Comparison of ENCODE assay signal across 24 cellular contexts in genomic region chr19:38786572-38787265, GRCh38. TPM values are rescaled to one million over a fixed set of nuclear protein-coding genes. Genes with fewer than 3 reads are reported as not detected.
A peak's percentile ranks its signal among the peaks of the same experiment; 100 is the strongest.
DNase-seq lines count a peak whose midpoint lies in the region; ATAC-seq, FAIRE-seq and TF ChIP-seq lines count a peak whose summit lies in the region.
"Had no signal": no experiment of that assay in that cellular context is flagged by ENCODE, and none has a peak within 500 bp of the region (broad histone marks: within the 10 kb centered on the region; RNA-seq: fewer than 3 reads in every experiment).

No MANE protein-coding gene starts in this region.

- no peak for ATAC-seq in GM23338
- ATAC-seq in K562 = no peak
- no peak for ATAC-seq in lower lobe of right lung
- ATAC-seq: effector memory CD8-positive, alpha-beta T cell; natural killer cell had no signal

- no peaks in the 10 kb centered on the region for H3K9me1 ChIP-seq in K562 (ENCODE audit: control insufficient read depth, insufficient read depth, low read length)

- FAIRE-seq in K562 (lab: Jason Lieb, UNC) = no peak
- FAIRE-seq: astrocyte, GM18507, small intestine had no signal

- in situ Hi-C loops in K562 (cut with MboI) = no loop called here

- no TSS peak for BruUV-seq in K562 (replicated peaks; lab: Mats Ljungman, UMichigan)

- no peak for TF ChIP-seq EP300 in K562 (IDR thresholded peaks at IDR 0.05; ENCODE audit: low read length)

- no peak overlapping the region for H3K27ac Mint-ChIP-seq in GM23338
- H3K27ac Mint-ChIP-seq in activated naive CD4-positive, alpha-beta T cell treated with anti-CD3 and anti-CD28 coated beads, Interleukin-2, amount 10 ng/mL, durations not matched to agents 7 days and 5 days = no peak overlapping the region
- H3K27ac Mint-ChIP-seq: activated CD4-positive, alpha-beta T cell treated with anti-CD3 and anti-CD28 coated beads, Interleukin-2, amount 10 ng/mL, durations not matched to agents 7 days and 5 days; natural killer cell had no signal

- WGBS in K562 (ENCODE audit: insufficient coverage, low coverage, missing lambda C conversion rate) = 40% methylated on average over 10 of the region's 11 CpGs

- H3K4me2 ChIP-seq in GM23338 = no peak overlapping the region
- no peak overlapping the region for H3K4me2 ChIP-seq in K562 (ENCODE audit: insufficient read depth, low read length)

- TF ChIP-seq RAD21 in K562 (CRISPR knock-in tag; conservative IDR thresholded peaks at IDR 0.05 in 1 of 2, IDR thresholded peaks at IDR 0.05 in 1 of 2) = no peak

- no peaks in the 10 kb centered on the region for H3K9me2 ChIP-seq in GM23338 (ENCODE audit: insufficient read depth)

- POLR2A ChIA-PET in K562 (lab: Yijun Ruan, JAX) = interaction anchor here (0.6 kb wide), 1 partner anchor 388 kb away, joined by 3 read pairs; no protein-coding TSS in a partner anchor

- H3K36me3 Mint-ChIP-seq in GM23338 (ENCODE audit: low read depth) = no peaks in the 10 kb centered on the region
- H3K36me3 Mint-ChIP-seq in activated naive CD4-positive, alpha-beta T cell treated with anti-CD3 and anti-CD28 coated beads, Interleukin-2, amount 10 ng/mL, durations not matched to agents 7 days and 5 days = no peaks in the 10 kb centered on the region
- H3K36me3 Mint-ChIP-seq: natural killer cell had no signal

- no peaks in the 10 kb centered on the region; the same call in 2 of the 3 replicates for H3K9me3 Mint-ChIP-seq in GM23338
- H3K9me3 Mint-ChIP-seq in activated naive CD4-positive, alpha-beta T cell treated with anti-CD3 and anti-CD28 coated beads, Interleukin-2, amount 10 ng/mL, durations not matched to agents 7 days and 5 days = no peaks in the 10 kb centered on the region
- H3K9me3 Mint-ChIP-seq: activated CD4-positive, alpha-beta T cell treated with anti-CD3 and anti-CD28 coated beads, Interleukin-2, amount 10 ng/mL, durations not matched to agents 7 days and 5 days; effector memory CD8-positive, alpha-beta T cell; natural killer cell had no signal

- intact Hi-C loops in K562 (cut with micrococcal nuclease) (no loop called here), lower lobe of right lung (cut with DNase I) (no loop called here)

- H3K4me1 Mint-ChIP-seq in GM23338 = no peaks in the 10 kb centered on the region; the same call in 2 of the 3 replicates
- H3K4me1 Mint-ChIP-seq in activated naive CD4-positive, alpha-beta T cell treated with anti-CD3 and anti-CD28 coated beads, Interleukin-2, amount 10 ng/mL, durations not matched to agents 7 days and 5 days = no peaks in the 10 kb centered on the region
- H3K4me1 Mint-ChIP-seq: natural killer cell had no signal

- peaks cover 6% of the 10 kb centered on the region for H3K27me3 Mint-ChIP-seq in GM23338 (ENCODE audit: insufficient read depth, low read depth, poor library complexity)
- H3K27me3 Mint-ChIP-seq in activated naive CD4-positive, alpha-beta T cell treated with anti-CD3 and anti-CD28 coated beads, Interleukin-2, amount 10 ng/mL, durations not matched to agents 7 days and 5 days = peaks cover 23% of the 10 kb centered on the region
- H3K27me3 Mint-ChIP-seq: effector memory CD8-positive, alpha-beta T cell had no signal

- no peak for TF ChIP-seq POLR2A in K562 (conservative IDR thresholded peaks at IDR 0.05)

- CTCF ChIA-PET in K562 (lab: Yijun Ruan, JAX; ENCODE audit: low intra/inter-chr PET ratio) = no interaction called here
- CTCF ChIA-PET in activated naive CD4-positive, alpha-beta T cell treated with anti-CD3 and anti-CD28 coated beads, Interleukin-2, amount 10 ng/mL, durations not matched to agents 7 days and 5 days (lab: Charles Lee) = no interaction called here

- H4K20me1 ChIP-seq in GM23338 (replicated peaks; ENCODE audit: insufficient read depth) = no peaks in the 10 kb centered on the region
- H4K20me1 ChIP-seq in K562 (replicated peaks; ENCODE audit: control insufficient read depth, insufficient read depth, low read length) = no peaks in the 10 kb centered on the region

- H3K9ac ChIP-seq in K562 (ENCODE audit: insufficient read depth in 1 of 2, low read depth in 2 of 2, low read length in 2 of 2) = no peak overlapping the region
- H3K9ac ChIP-seq: GM23248 had no signal

- TF ChIP-seq CTCF in GM23338 (conservative IDR thresholded peaks at IDR 0.05; ENCODE audit: low read depth in 2 of 2) (no peak), K562 (IDR thresholded peaks at IDR 0.05 in 2 of 3, conservative IDR thresholded peaks at IDR 0.05 in 1 of 3; ENCODE audit: insufficient read depth in 2 of 3, low read depth in 1 of 3, low read length in 3 of 3) (no peak), lower lobe of right lung (IDR thresholded peaks at IDR 0.05) (no peak)

- H3K27me3 ChIP-seq in GM23338 (ENCODE audit: insufficient read depth) = 0 out of 2 replicates have a peak, but pooled peaks cover 2% of the 10 kb centered on the region
- no peaks in the 10 kb centered on the region for H3K27me3 ChIP-seq in K562 (ENCODE audit: control insufficient read depth in 2 of 2, insufficient read depth in 2 of 2, low read length in 2 of 2)
- H3K27me3 ChIP-seq in lower lobe of right lung (ENCODE audit: low read depth) = no peaks in the 10 kb centered on the region

- H3K4me1 ChIP-seq in GM23338 (ENCODE audit: insufficient read depth) (no peaks in the 10 kb centered on the region), K562 (replicated peaks in 1 of 2; ENCODE audit: control insufficient read depth in 2 of 2, insufficient read depth in 2 of 2, low read length in 2 of 2) (peaks cover 0 to under 1% of the 10 kb centered on the region in 2 experiments; a peak in 2 of 5 replicates), lower lobe of right lung (no peaks in the 10 kb centered on the region)

- no peaks in the 10 kb centered on the region for H3K9me3 ChIP-seq in K562 (replicated peaks; ENCODE audit: control insufficient read depth, insufficient read depth, low read depth, low read length)
- no peaks in the 10 kb centered on the region for H3K9me3 ChIP-seq in lower lobe of right lung

- H3K36me3 ChIP-seq in GM23338 (ENCODE audit: insufficient read depth) (no peaks in the 10 kb centered on the region), K562 (ENCODE audit: control insufficient read depth, insufficient read depth, low read length) (no peaks in the 10 kb centered on the region), lower lobe of right lung (no peaks in the 10 kb centered on the region)

- DNase-seq in GM23338 (ENCODE audit: low spot score) (no peak), K562 (ENCODE audit: extremely low read depth in 1 of 4, low spot score in 3 of 4) (no peak), lower lobe of right lung (peak; percentile 30), NCI-H1048 (lab: John Stamatoyannopoulos, UW) (no peak), germinal center (ENCODE audit: low spot score) (no peak)
- DNase-seq in activated naive CD4-positive, alpha-beta T cell treated with anti-CD3 and anti-CD28 coated beads, Interleukin-2, amount 10 ng/mL, durations not matched to agents 7 days and 5 days = no peak
- DNase-seq: activated CD4-positive, alpha-beta T cell treated with anti-CD3 and anti-CD28 coated beads, Interleukin-2, amount 10 ng/mL, durations not matched to agents 7 days and 5 days; activated naive CD4-positive, alpha-beta T cell treated with Interleukin-2 at 50 U/mL for 16 hours; activated T-cell treated with anti-CD3 and anti-CD28 coated beads for 4 hours; effector memory CD8-positive, alpha-beta T cell; GM23248; hippocampal formation; kidney glomerular epithelial cell; mesendoderm; natural killer cell; NCI-H187 treated with DMSO at 0.1 percent for 48 hours; NCI-H524 treated with DMSO at 0.1 percent for 48 hours; SHP77; small intestine; stimulated activated CD4-positive, alpha-beta T cell treated with anti-CD3 and anti-CD28 coated beads, Interleukin-4, amount 100 ng/mL, for 24 hours had no signal

- H3K27ac ChIP-seq in GM23338 (ENCODE audit: low read depth) = no peak overlapping the region
- H3K27ac ChIP-seq in K562 (ENCODE audit: extremely low read depth, low read depth, low read length) = no peak overlapping the region
- no peak overlapping the region for H3K27ac ChIP-seq in lower lobe of right lung
- H3K27ac ChIP-seq: GM23248 had no signal

- H2AFZ ChIP-seq in GM23338 (peak overlapping the region; percentile 84; the same call in 1 of the 2 replicates), K562 (ENCODE audit: low read depth, low read length) (no peak overlapping the region)
- H2AFZ ChIP-seq: GM23248 had no signal

- no peak overlapping the region for H3K4me3 Mint-ChIP-seq in GM23338
- no peak overlapping the region for H3K4me3 Mint-ChIP-seq in activated naive CD4-positive, alpha-beta T cell treated with anti-CD3 and anti-CD28 coated beads, Interleukin-2, amount 10 ng/mL, durations not matched to agents 7 days and 5 days
- H3K4me3 Mint-ChIP-seq: activated CD4-positive, alpha-beta T cell treated with anti-CD3 and anti-CD28 coated beads, Interleukin-2, amount 10 ng/mL, durations not matched to agents 7 days and 5 days; effector memory CD8-positive, alpha-beta T cell; natural killer cell had no signal

- H3F3A ChIP-seq in GM23338 (replicated peaks; ENCODE audit: low read depth) = no peaks in the 10 kb centered on the region

- H3K4me3 ChIP-seq in GM23338 (no peak overlapping the region), K562 (no peak overlapping the region), lower lobe of right lung (no peak overlapping the region)
- H3K4me3 ChIP-seq: GM23248 had no signal

- H3K79me2 ChIP-seq in GM23338 (replicated peaks; ENCODE audit: insufficient read depth) (no peaks in the 10 kb centered on the region), K562 (ENCODE audit: control insufficient read depth, insufficient read depth, low read length) (no peaks in the 10 kb centered on the region)

RNA-seq across cellular contexts. Expression of gene LGALS7B, which starts 2.3 kb away (rescaled TPM):
- 2.4 TPM in 1 of 2 replicates, not detected in the other for total RNA-seq in GM23338 (2014; rRNA removed; shearing (Covaris generic))
- polyA plus RNA-seq in GM23338 (2016; fragmentation: Nextera tagmentation; extraction: Ambion mirVana) = 6.6 and 8.6 TPM in 2 replicates
- not detected in 2 replicates for total RNA-seq in K562 (2011; cell fraction: chromatin; rRNA removed; ENCODE audit: low replicate concordance)
- total RNA-seq in K562 (2011; cell fraction: nucleolus; rRNA removed) = not detected in 2 replicates
- not detected in 2 replicates for total RNA-seq in K562 (2011; cell fraction: nucleoplasm; rRNA removed)
- not detected in 2 replicates for total RNA-seq in K562 (2014; rRNA removed)
- not detected in 2 replicates for total RNA-seq in K562 (2014; rRNA removed; fragmentation: Illumina TruSeq; extraction: Trizol)
- total RNA-seq in K562 (2015; rRNA removed; fragmentation: Illumina TruSeq; extraction: Trizol) = not detected in 2 replicates
- not detected in 2 replicates for total RNA-seq in K562 (2021)
- polyA plus RNA-seq in K562 (2011; rRNA removed) = not detected in 2 replicates
- polyA plus RNA-seq in K562 (2011; cell fraction: cytosol; rRNA removed) = not detected in 2 replicates
- not detected in 2 replicates for polyA plus RNA-seq in K562 (2011; cell fraction: nucleus; rRNA removed)
- not detected in 2 replicates for polyA plus RNA-seq in K562 (2012)
- not detected in 2 replicates for polyA plus RNA-seq in K562 (2014; fragmentation: Illumina TruSeq; extraction: Trizol)
- not detected for polyA plus RNA-seq in K562 (2014; fragmentation: Nextera tagmentation; extraction: Ambion mirVana)
- polyA plus RNA-seq in K562 (2014; rRNA removed) = not detected in 2 replicates
- not detected in 2 replicates for polyA minus RNA-seq in K562 (2011; rRNA and poly(A)+ RNA removed)
- not detected in 2 replicates for polyA minus RNA-seq in K562 (2011; cell fraction: cytosol; rRNA and poly(A)+ RNA removed)
- not detected in 2 replicates for polyA minus RNA-seq in K562 (2011; cell fraction: nucleus; rRNA and poly(A)+ RNA removed)
- not detected for total RNA-seq in lower lobe of right lung
- total RNA-seq: activated CD4-positive, alpha-beta T cell treated with anti-CD3 and anti-CD28 coated beads, Interleukin-2, amount 10 ng/mL, durations not matched to agents 7 days and 5 days; astrocyte; chondrocyte; GM23248; natural killer cell; subcutaneous adipose tissue had no signal
- polyA plus RNA-seq: GM23248 had no signal

RNA-seq across cellular contexts. Expression of gene LGALS7, which starts 13.4 kb away (rescaled TPM):
- total RNA-seq in GM23338 (2014; rRNA removed; shearing (Covaris generic)) = not detected in 2 replicates
- polyA plus RNA-seq in GM23338 (2016; fragmentation: Nextera tagmentation; extraction: Ambion mirVana) (1.6 and 4.8 TPM in 2 replicates), K562 (2011; rRNA removed) (not detected in 2 replicates), K562 (2014; fragmentation: Illumina TruSeq; extraction: Trizol) (not detected in 2 replicates), K562 (2014; fragmentation: Nextera tagmentation; extraction: Ambion mirVana) (not detected), K562 (2014; rRNA removed) (not detected in 2 replicates)
- total RNA-seq in K562 (2011; cell fraction: chromatin; rRNA removed; ENCODE audit: low replicate concordance) = not detected in 2 replicates
- total RNA-seq in K562 (2011; cell fraction: nucleolus; rRNA removed) = not detected in 2 replicates
- not detected in 2 replicates for total RNA-seq in K562 (2011; cell fraction: nucleoplasm; rRNA removed)
- total RNA-seq in K562 (2014; rRNA removed) (not detected in 2 replicates), K562 (2014; rRNA removed; fragmentation: Illumina TruSeq; extraction: Trizol) (not detected in 2 replicates), K562 (2015; rRNA removed; fragmentation: Illumina TruSeq; extraction: Trizol) (not detected in 2 replicates), K562 (2021) (not detected in 2 replicates), lower lobe of right lung (not detected)
- not detected in 2 replicates for polyA plus RNA-seq in K562 (2011; cell fraction: cytosol; rRNA removed)
- not detected in 2 replicates for polyA plus RNA-seq in K562 (2011; cell fraction: nucleus; rRNA removed)
- not detected in 2 replicates for polyA plus RNA-seq in K562 (2012)
- not detected in 2 replicates for polyA minus RNA-seq in K562 (2011; rRNA and poly(A)+ RNA removed)
- polyA minus RNA-seq in K562 (2011; cell fraction: cytosol; rRNA and poly(A)+ RNA removed) = not detected in 2 replicates
- not detected in 2 replicates for polyA minus RNA-seq in K562 (2011; cell fraction: nucleus; rRNA and poly(A)+ RNA removed)
- total RNA-seq: activated CD4-positive, alpha-beta T cell treated with anti-CD3 and anti-CD28 coated beads, Interleukin-2, amount 10 ng/mL, durations not matched to agents 7 days and 5 days; astrocyte; chondrocyte; GM23248; natural killer cell; subcutaneous adipose tissue had no signal
- polyA plus RNA-seq: GM23248 had no signal

RNA-seq across cellular contexts. Expression of gene LGALS4, which starts 26.0 kb away (rescaled TPM):
- 0.87 TPM in 1 of 2 replicates, not detected in the other for total RNA-seq in GM23338 (2014; rRNA removed; shearing (Covaris generic))
- polyA plus RNA-seq in GM23338 (2016; fragmentation: Nextera tagmentation; extraction: Ambion mirVana) (not detected in 2 replicates), K562 (2011; rRNA removed) (0.31 and 0.38 TPM in 2 replicates), K562 (2014; fragmentation: Illumina TruSeq; extraction: Trizol) (0.17 and 0.36 TPM in 2 replicates), K562 (2014; fragmentation: Nextera tagmentation; extraction: Ambion mirVana) (under 1 TPM in 1 of 2 experiments, not detected in 1; 0.08 TPM), K562 (2014; rRNA removed) (0.29 TPM in 1 of 2 replicates, not detected in the other)
- total RNA-seq in K562 (2011; cell fraction: chromatin; rRNA removed; ENCODE audit: low replicate concordance) = 0.95 and 3.4 TPM in 2 replicates
- total RNA-seq in K562 (2011; cell fraction: nucleolus; rRNA removed) = 2.1 and 2.7 TPM in 2 replicates
- total RNA-seq in K562 (2011; cell fraction: nucleoplasm; rRNA removed) = 0.61 and 0.95 TPM in 2 replicates
- total RNA-seq in K562 (2014; rRNA removed) (not detected in 2 replicates), K562 (2014; rRNA removed; fragmentation: Illumina TruSeq; extraction: Trizol) (not detected in 2 replicates), K562 (2015; rRNA removed; fragmentation: Illumina TruSeq; extraction: Trizol) (0.18 TPM in 1 of 2 replicates, not detected in the other), K562 (2021) (1.1 and 1.8 TPM in 2 replicates), lower lobe of right lung (4.2 TPM)
- polyA plus RNA-seq in K562 (2011; cell fraction: cytosol; rRNA removed) = 0.25 and 0.96 TPM in 2 replicates
- polyA plus RNA-seq in K562 (2011; cell fraction: nucleus; rRNA removed) = 3.1 and 3.7 TPM in 2 replicates
- 0.58 and 0.64 TPM in 2 replicates for polyA plus RNA-seq in K562 (2012)
- 0.14 TPM in 1 of 2 replicates, not detected in the other for polyA minus RNA-seq in K562 (2011; rRNA and poly(A)+ RNA removed)
- polyA minus RNA-seq in K562 (2011; cell fraction: cytosol; rRNA and poly(A)+ RNA removed) = not detected in 2 replicates
- 0.67 TPM in 1 of 2 replicates, not detected in the other for polyA minus RNA-seq in K562 (2011; cell fraction: nucleus; rRNA and poly(A)+ RNA removed)
- total RNA-seq: chondrocyte, GM23248 had no signal

RNA-seq across cellular contexts. Expression of gene CAPN12, which starts 42.4 kb away (rescaled TPM):
- 8.0 and 20.5 TPM in 2 replicates for total RNA-seq in GM23338 (2014; rRNA removed; shearing (Covaris generic))
- 19.1 and 21.8 TPM in 2 replicates for polyA plus RNA-seq in GM23338 (2016; fragmentation: Nextera tagmentation; extraction: Ambion mirVana)
- 21.8 and 34.6 TPM in 2 replicates for total RNA-seq in K562 (2011; cell fraction: chromatin; rRNA removed; ENCODE audit: low replicate concordance)
- 22.1 and 24.8 TPM in 2 replicates for total RNA-seq in K562 (2011; cell fraction: nucleolus; rRNA removed)
- 16.0 and 28.2 TPM in 2 replicates for total RNA-seq in K562 (2011; cell fraction: nucleoplasm; rRNA removed)
- total RNA-seq in K562 (2014; rRNA removed) = 1.6 and 3.1 TPM in 2 replicates
- total RNA-seq in K562 (2014; rRNA removed; fragmentation: Illumina TruSeq; extraction: Trizol) = 0.89 and 1.2 TPM in 2 replicates
- total RNA-seq in K562 (2015; rRNA removed; fragmentation: Illumina TruSeq; extraction: Trizol) = 0.83 and 0.87 TPM in 2 replicates
- 3.7 and 4.8 TPM in 2 replicates for total RNA-seq in K562 (2021)
- 6.8 and 14.8 TPM in 2 replicates for polyA plus RNA-seq in K562 (2011; rRNA removed)
- polyA plus RNA-seq in K562 (2011; cell fraction: cytosol; rRNA removed) = 11.9 and 13.7 TPM in 2 replicates
- polyA plus RNA-seq in K562 (2011; cell fraction: nucleus; rRNA removed) = 61.9 and 73.0 TPM in 2 replicates
- 2.9 and 8.2 TPM in 2 replicates for polyA plus RNA-seq in K562 (2012)
- polyA plus RNA-seq in K562 (2014; fragmentation: Illumina TruSeq; extraction: Trizol) = 3.4 and 4.7 TPM in 2 replicates
- polyA plus RNA-seq in K562 (2014; fragmentation: Nextera tagmentation; extraction: Ambion mirVana) = 1 to 10 TPM in 1 of 2 experiments, under 1 TPM in 1; 0.84 to 1.0 TPM
- polyA plus RNA-seq in K562 (2014; rRNA removed) = 5.6 and 7.0 TPM in 2 replicates
- 1.2 and 1.3 TPM in 2 replicates for polyA minus RNA-seq in K562 (2011; rRNA and poly(A)+ RNA removed)
- 2.8 and 4.4 TPM in 2 replicates for polyA minus RNA-seq in K562 (2011; cell fraction: cytosol; rRNA and poly(A)+ RNA removed)
- polyA minus RNA-seq in K562 (2011; cell fraction: nucleus; rRNA and poly(A)+ RNA removed) = 5.1 and 7.3 TPM in 2 replicates
- total RNA-seq in lower lobe of right lung = 18.2 TPM

RNA-seq across cellular contexts. Expression of gene ECH1, which starts 44.9 kb away (rescaled TPM):
- total RNA-seq in GM23338 (2014; rRNA removed; shearing (Covaris generic)) = 66.2 and 79.9 TPM in 2 replicates
- polyA plus RNA-seq in GM23338 (2016; fragmentation: Nextera tagmentation; extraction: Ambion mirVana) = 186 and 193 TPM in 2 replicates
- 23.7 and 41.8 TPM in 2 replicates for total RNA-seq in K562 (2011; cell fraction: chromatin; rRNA removed; ENCODE audit: low replicate concordance)
- total RNA-seq in K562 (2011; cell fraction: nucleolus; rRNA removed) = 32.6 and 33.9 TPM in 2 replicates
- total RNA-seq in K562 (2011; cell fraction: nucleoplasm; rRNA removed) = 34.1 and 35.9 TPM in 2 replicates
- 67.3 and 69.6 TPM in 2 replicates for total RNA-seq in K562 (2014; rRNA removed)
- 40.1 and 58.0 TPM in 2 replicates for total RNA-seq in K562 (2014; rRNA removed; fragmentation: Illumina TruSeq; extraction: Trizol)
- total RNA-seq in K562 (2015; rRNA removed; fragmentation: Illumina TruSeq; extraction: Trizol) = 84.9 and 98.2 TPM in 2 replicates
- total RNA-seq in K562 (2021) = 89.2 and 91.7 TPM in 2 replicates
- polyA plus RNA-seq in K562 (2011; rRNA removed) = 67.3 and 115 TPM in 2 replicates
- 133 and 134 TPM in 2 replicates for polyA plus RNA-seq in K562 (2011; cell fraction: cytosol; rRNA removed)
- polyA plus RNA-seq in K562 (2011; cell fraction: nucleus; rRNA removed) = 175 and 195 TPM in 2 replicates
- 242 and 243 TPM in 2 replicates for polyA plus RNA-seq in K562 (2012)
- 133 TPM in 2 replicates for polyA plus RNA-seq in K562 (2014; fragmentation: Illumina TruSeq; extraction: Trizol)
- 10 to 100 TPM; 47.5 to 99.9 TPM for polyA plus RNA-seq in K562 (2014; fragmentation: Nextera tagmentation; extraction: Ambion mirVana)
- 55.2 and 118 TPM in 2 replicates for polyA plus RNA-seq in K562 (2014; rRNA removed)
- polyA minus RNA-seq in K562 (2011; rRNA and poly(A)+ RNA removed) = 53.8 and 60.0 TPM in 2 replicates
- 38.6 and 49.9 TPM in 2 replicates for polyA minus RNA-seq in K562 (2011; cell fraction: cytosol; rRNA and poly(A)+ RNA removed)
- polyA minus RNA-seq in K562 (2011; cell fraction: nucleus; rRNA and poly(A)+ RNA removed) = 19.5 and 24.9 TPM in 2 replicates
- 227 TPM for total RNA-seq in lower lobe of right lung
